In genomic region chr4:168907119-168907698, GRCh38 we compare ENCODE assay signal across 13 cellular contexts.
A peak's percentile ranks its signal among the peaks of the same experiment; 100 is the strongest.
DNase-seq lines count a peak whose midpoint lies in the region; ATAC-seq, FAIRE-seq and TF ChIP-seq lines count a peak whose summit lies in the region.
"Had no signal": no experiment of that assay in that cellular context is flagged by ENCODE, and none has a peak within 500 bp of the region (broad histone marks: within the 10 kb centered on the region; RNA-seq: fewer than 3 reads in every experiment).

No MANE protein-coding gene starts in this region.

- H3K9me1 ChIP-seq in IMR-90 (ENCODE audit: insufficient read depth, low read length) = 0 out of 2 replicates have a peak, but pooled peaks cover 4% of the 10 kb centered on the region

- H2AK9ac ChIP-seq in IMR-90 (replicated peaks; ENCODE audit: low read depth, low read length, poor library complexity) = peak overlapping the region; percentile 22

- no peaks in the 10 kb centered on the region for H3K9me3 Mint-ChIP-seq in nephron progenitor cell

- H4K8ac ChIP-seq in IMR-90 (ENCODE audit: low read depth in 2 of 2, low read length in 2 of 2) = peak overlapping the region; percentile 36 to 41; a peak in 2 of 4 replicates

- H2AK5ac ChIP-seq in IMR-90 (ENCODE audit: low read depth, low read length) = peak overlapping the region; percentile 63

- no peaks in the 10 kb centered on the region for H3K4me1 Mint-ChIP-seq in nephron progenitor cell

- TF ChIP-seq RAD21 in A549 (conservative IDR thresholded peaks at IDR 0.05 in 1 of 2, IDR thresholded peaks at IDR 0.05 in 1 of 2) (no peak), IMR-90 (IDR thresholded peaks at IDR 0.05; ENCODE audit: low read length) (no peak)

- CTCF ChIA-PET in A549 (lab: Yijun Ruan, JAX) = no interaction called here
- CTCF ChIA-PET in IMR-90 (lab: Yijun Ruan, JAX) = no interaction called here

- POLR2A ChIA-PET in A549 (lab: Yijun Ruan, JAX) (interaction anchor here (0.6 kb wide), 2 partner anchors 25 to 75 kb away, joined by 3 read pairs; no protein-coding TSS in a partner anchor), IMR-90 (lab: Charles Lee; ENCODE audit: unreplicated experiment) (no interaction called here)

- peak overlapping the region; percentile 73; the same call in 1 of the 2 replicates for H3K23ac ChIP-seq in IMR-90 (ENCODE audit: low read depth, low read length)

- H3K9ac ChIP-seq in IMR-90 (ENCODE audit: low read depth, low read length) = no peak overlapping the region

- H3K4me2 ChIP-seq in A549 = peak overlapping the region; percentile 24; the same call in 1 of the 3 replicates
- no peak overlapping the region for H3K4me2 ChIP-seq in IMR-90 (ENCODE audit: low read depth, low read length)

- no peak for TF ChIP-seq EP300 in A549 (IDR thresholded peaks at IDR 0.05)

- WGBS in A549 (ENCODE audit: missing lambda C conversion rate) = 75% methylated on average over 2 of the region's 2 CpGs
- WGBS in IMR-90 (ENCODE audit: extremely low coverage in 2 of 2, insufficient read length in 1 of 2), 2 experiments = no CpG with 5 or more reads among the region's 2 CpGs

- peaks cover 44% of the 10 kb centered on the region for H3K36me3 Mint-ChIP-seq in nephron progenitor cell (ENCODE audit: low read depth)

- peak overlapping the region; percentile 75 for H3K4ac ChIP-seq in IMR-90 (ENCODE audit: low read depth, low read length)

- peak in 1 of 2 experiments; percentile 47; a peak in 3 of 6 replicates for ATAC-seq in A549
- ATAC-seq in IMR-90 (ENCODE audit: low read depth) = peak; percentile 39
- no peak for ATAC-seq in GM21529 (IDR thresholded peaks at IDR 0.05; ENCODE audit: unreplicated experiment)

- peak overlapping the region; percentile 66 for H3K27ac Mint-ChIP-seq in nephron progenitor cell

- peaks cover 13 to 37% of the 10 kb centered on the region in 2 experiments for H3K79me1 ChIP-seq in IMR-90 (ENCODE audit: low read depth in 1 of 2, low read length in 2 of 2)

- H3K9me3 ChIP-seq in A549 (no peaks in the 10 kb centered on the region), IMR-90 (ENCODE audit: control insufficient read depth, insufficient read depth, low read length) (no peaks in the 10 kb centered on the region)
- H3K9me3 ChIP-seq: upper lobe of left lung had no signal

- peak overlapping the region; percentile 79 for H4K91ac ChIP-seq in IMR-90 (ENCODE audit: insufficient read depth, low read depth, low read length)

- FAIRE-seq in A549 (lab: Jason Lieb, UNC) = no peak

- no peak overlapping the region for H3K4me3 ChIP-seq in A549
- H3K4me3 ChIP-seq in IMR-90 (ENCODE audit: insufficient read depth, low read depth, low read length) = no peak overlapping the region
- no peak overlapping the region for H3K4me3 ChIP-seq in foreskin fibroblast (ENCODE audit: low read depth in 1 of 2, low read length in 2 of 2)
- H3K4me3 ChIP-seq: upper lobe of left lung had no signal

- no peaks in the 10 kb centered on the region for H3K27me3 Mint-ChIP-seq in nephron progenitor cell (ENCODE audit: low read depth, poor library complexity)

- intact Hi-C loops in IMR-90 (cut with micrococcal nuclease) = loop anchor here (5.0 kb wide), 1 partner anchor 75 kb away; no protein-coding TSS in a partner anchor

- H2AFZ ChIP-seq in IMR-90 (replicated peaks; ENCODE audit: low read length, poor library complexity) = no peak overlapping the region

- peak overlapping the region in 1 of 2 experiments; percentile 65; a peak in 3 of 6 replicates for H3K27ac ChIP-seq in A549
- H3K27ac ChIP-seq in IMR-90 (ENCODE audit: insufficient read depth, low read length) = peak overlapping the region; percentile 61

- DNase-seq in A549 (ENCODE audit: low read depth in 1 of 2, low spot score in 1 of 2) (no peak), IMR-90 (peak; percentile 43), foreskin fibroblast (peak; percentile 17 to 44), nephron progenitor cell (no peak), middle frontal gyrus (ENCODE audit: extremely low spot score, low spot score) (no peak), SIG-M5 treated with dmso at 0.1 percent for 504 hours (lab: John Stamatoyannopoulos, UW; ENCODE audit: unreplicated experiment) (no peak)
- no peak for DNase-seq in stimulated activated CD4-positive, alpha-beta T cell treated with anti-CD3 and anti-CD28 coated beads, Interleukin-2, amount 100 ng/mL, for 24 hours
- DNase-seq: activated naive CD4-positive, alpha-beta T cell treated with Interleukin-2 at 50 U/mL for 16 hours; AML-193; NCI-H1436 treated with DMSO at 0.1 percent for 48 hours; SW 1271; upper lobe of left lung had no signal

- peak overlapping the region; percentile 42 for H3K14ac ChIP-seq in IMR-90 (replicated peaks; ENCODE audit: low read depth, low read length)

- no peaks in the 10 kb centered on the region for H3K27me3 ChIP-seq in IMR-90 (ENCODE audit: control insufficient read depth, insufficient read depth, low read length)
- H3K27me3 ChIP-seq: upper lobe of left lung had no signal

- in situ Hi-C loops in IMR-90 (cut with MboI; ENCODE audit: low sequenced_read_pairs) = no loop called here

- H3K36me3 ChIP-seq in IMR-90 (ENCODE audit: control insufficient read depth, insufficient read depth, low read length) = peaks cover 36% of the 10 kb centered on the region

- H4K5ac ChIP-seq in IMR-90 (ENCODE audit: low read depth, low read length) = peak overlapping the region; percentile 24

- TF ChIP-seq POLR2A in A549 (IDR thresholded peaks at IDR 0.05; ENCODE audit: low read length) (no peak), IMR-90 (IDR thresholded peaks at IDR 0.05; ENCODE audit: low read depth, low read length) (no peak)

- H2BK15ac ChIP-seq in IMR-90 (ENCODE audit: low read depth, low read length) = peak overlapping the region; percentile 43; the same call in 1 of the 3 replicates

- H3K4me1 ChIP-seq in A549 = peaks cover 23% of the 10 kb centered on the region
- peaks cover 5% of the 10 kb centered on the region for H3K4me1 ChIP-seq in IMR-90 (ENCODE audit: control insufficient read depth, insufficient read depth, low read length)

- no TSS peak for BruUV-seq in IMR-90 (replicated peaks; lab: Mats Ljungman, UMichigan)

- no peaks in the 10 kb centered on the region for H4K20me1 ChIP-seq in IMR-90 (ENCODE audit: insufficient read depth, low read length)

- peak overlapping the region; percentile 89 for H2BK5ac ChIP-seq in IMR-90 (ENCODE audit: low read depth, low read length, poor library complexity, severe bottlenecking)

- peak overlapping the region; percentile 17 for H3K18ac ChIP-seq in IMR-90 (ENCODE audit: low read depth, low read length)

- no peak overlapping the region for H3K4me3 Mint-ChIP-seq in nephron progenitor cell

- H2BK20ac ChIP-seq in IMR-90 (ENCODE audit: low read depth, low read length) = peak overlapping the region; percentile 68

- dilution Hi-C loops in IMR-90 (cut with HindIII; ENCODE audit: low sequenced_read_pairs, unreplicated experiment) = no loop called here

- H2BK120ac ChIP-seq in IMR-90 (ENCODE audit: low read depth, low read length) = peak overlapping the region; percentile 88

- no peak for TF ChIP-seq CTCF in A549 (IDR thresholded peaks at IDR 0.05)
- TF ChIP-seq CTCF in IMR-90 (conservative IDR thresholded peaks at IDR 0.05; ENCODE audit: low read depth, low read length) = no peak
- no peak for TF ChIP-seq CTCF in foreskin fibroblast (IDR thresholded peaks at IDR 0.05; ENCODE audit: low read depth, low read length)
- no peak for TF ChIP-seq CTCF in nephron progenitor cell (IDR thresholded peaks at IDR 0.05)

- H3K56ac ChIP-seq in IMR-90 (ENCODE audit: extremely low read depth, insufficient read depth, low read length) = peak overlapping the region; percentile 17; the same call in 1 of the 2 replicates

TF ChIP-seq in A549, 52 proteins besides CTCF, POLR2A, EP300 and RAD21:
- TF ChIP-seq PHF8 (IDR thresholded peaks at IDR 0.05; ENCODE audit: borderline replicate concordance, low read depth) = no peak
- no peak for TF ChIP-seq MAZ (IDR thresholded peaks at IDR 0.05; ENCODE audit: borderline replicate concordance, low read depth, low read length)
- no peak for TF ChIP-seq ELK1 (IDR thresholded peaks at IDR 0.05; ENCODE audit: low read depth, low read length)
- TF ChIP-seq HOXA7 (CRISPR knock-in tag; IDR thresholded peaks at IDR 0.05) = no peak

TF ChIP-seq in IMR-90, 13 proteins besides CTCF, POLR2A, EP300 and RAD21:
- TF ChIP-seq BHLHE40 (IDR thresholded peaks at IDR 0.05; ENCODE audit: low read depth, low read length) (no peak), NFE2L2 (IDR thresholded peaks at IDR 0.05; ENCODE audit: low read depth, low read length) (no peak), MAZ (IDR thresholded peaks at IDR 0.05; ENCODE audit: borderline replicate concordance, low read depth, low read length) (no peak), CHD1 (IDR thresholded peaks at IDR 0.05; ENCODE audit: low read depth, low read length) (no peak), SMC3 (IDR thresholded peaks at IDR 0.05; ENCODE audit: low read depth, low read length) (no peak), CEBPB (IDR thresholded peaks at IDR 0.05; ENCODE audit: low read depth, low read length) (no peak), USF2 (IDR thresholded peaks at IDR 0.05; ENCODE audit: low read depth, low read length) (no peak), RCOR1 (IDR thresholded peaks at IDR 0.05; ENCODE audit: insufficient replicate concordance, low read length) (no peak), FOS (IDR thresholded peaks at IDR 0.05; ENCODE audit: low read depth, low read length) (no peak), RFX5 (IDR thresholded peaks at IDR 0.05; ENCODE audit: low read depth, low read length) (no peak), ELK1 (IDR thresholded peaks at IDR 0.05; ENCODE audit: borderline replicate concordance, low read depth, low read length) (no peak), MAFK (IDR thresholded peaks at IDR 0.05; ENCODE audit: low read depth, low read length) (no peak), MXI1 (IDR thresholded peaks at IDR 0.05; ENCODE audit: borderline replicate concordance, low read depth, low read length) (no peak)

Comparison
In these comparisons a context has a peak if more than half of its experiments do, and no peak if none do; other contexts are left out.
1. DNase-seq: peak in IMR-90 (single experiment) and foreskin fibroblast (2 of 2); none in A549 (0 of 2), nephron progenitor cell (single experiment), middle frontal gyrus (single experiment), stimulated activated CD4-positive, alpha-beta T cell treated with anti-CD3 and anti-CD28 coated beads, Interleukin-2, amount 100 ng/mL, for 24 hours (0 of 2) and SIG-M5 treated with dmso at 0.1 percent for 504 hours (single experiment).